25 cellular contexts compared by ENCODE assay signal in the genomic region with DNA sequence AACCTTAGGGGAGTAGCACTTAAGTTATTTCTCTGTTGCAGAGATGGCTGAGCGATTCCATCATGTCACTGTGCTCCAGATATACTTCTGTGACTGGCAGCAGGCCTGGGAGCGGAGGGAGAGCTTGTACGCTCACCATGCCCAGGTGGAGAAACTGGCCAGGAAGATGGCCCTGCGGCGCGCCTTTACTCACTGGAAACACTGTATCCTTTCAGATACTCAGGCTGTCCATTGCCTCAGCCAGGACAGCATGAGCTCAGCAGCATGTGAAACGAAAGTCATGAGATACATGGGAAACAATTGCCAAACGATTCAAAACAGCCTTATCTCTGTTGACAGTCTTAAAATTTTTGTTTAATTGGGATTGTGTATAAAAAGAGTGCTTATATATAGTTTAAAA.
DNase-seq lines count a peak whose midpoint lies in the region; ATAC-seq and TF ChIP-seq lines count a peak whose summit lies in the region.
"Had no signal": no experiment of that assay in that cellular context is flagged by ENCODE, and none has a peak within 500 bp of the region (broad histone marks: within the 10 kb centered on the region; RNA-seq: fewer than 3 reads in every experiment).

No MANE protein-coding gene starts in this region.

- POLR2A ChIA-PET in CD8-positive, alpha-beta T cell (lab: Charles Lee) = interaction anchor here (0.6 kb wide), 1 partner anchor 328 kb away, joined by 3 read pairs; no protein-coding TSS in a partner anchor

- no peaks in the 10 kb centered on the region for H3K9me3 Mint-ChIP-seq in CD8-positive, alpha-beta T cell
- H3K9me3 Mint-ChIP-seq: dendritic cell treated with granulocyte-macrophage colony-stimulating factor and Interleukin-4, amounts not matched to agents 40 ng/mL and 50 ng/mL, for 4 days; HFFc6 had no signal

- intact Hi-C loops in CD8-positive, alpha-beta T cell (cut with DNase I, micrococcal nuclease) = no loop called here
- intact Hi-C loops in prostate gland (cut with DNase I) = no loop called here

- H3K27me3 Mint-ChIP-seq in CD8-positive, alpha-beta T cell (ENCODE audit: low read depth) = no peaks in the 10 kb centered on the region
- H3K27me3 Mint-ChIP-seq: dendritic cell treated with granulocyte-macrophage colony-stimulating factor and Interleukin-4, amounts not matched to agents 40 ng/mL and 50 ng/mL, for 4 days had no signal

- H3K36me3 Mint-ChIP-seq in CD8-positive, alpha-beta T cell = peaks cover 82% of the 10 kb centered on the region

- H3K27ac Mint-ChIP-seq in CD8-positive, alpha-beta T cell = peak overlapping the region; percentile 45
- H3K27ac Mint-ChIP-seq: dendritic cell treated with granulocyte-macrophage colony-stimulating factor and Interleukin-4, amounts not matched to agents 40 ng/mL and 50 ng/mL, for 4 days; HFFc6 had no signal

- no peak overlapping the region for H3K27ac ChIP-seq in CD8-positive, alpha-beta T cell (ENCODE audit: low read depth, low read length)
- H3K27ac ChIP-seq in VCaP = 0 out of 2 replicates have a peak overlapping the region, but pooled peaks have one; percentile 16
- H3K27ac ChIP-seq in prostate gland = peak overlapping the region in 1 of 2 donors; percentile 29
- H3K27ac ChIP-seq: C4-2B, esophagus squamous epithelium, gastroesophageal sphincter, HL-60, left ventricle myocardium inferior, neutrophil, upper lobe of right lung had no signal

- no peaks in the 10 kb centered on the region for H3K9me3 ChIP-seq in CD8-positive, alpha-beta T cell (ENCODE audit: low read length)
- H3K9me3 ChIP-seq in prostate gland = no peaks in the 10 kb centered on the region
- H3K9me3 ChIP-seq: esophagus squamous epithelium, gastroesophageal sphincter, left ventricle myocardium inferior, neutrophil, upper lobe of right lung had no signal

- H3K4me1 ChIP-seq in CD8-positive, alpha-beta T cell (ENCODE audit: insufficient read depth, low read length) = no peaks in the 10 kb centered on the region
- H3K4me1 ChIP-seq in prostate gland (replicated peaks) = no peaks in the 10 kb centered on the region
- H3K4me1 ChIP-seq: esophagus squamous epithelium, gastroesophageal sphincter, left ventricle myocardium inferior, upper lobe of right lung had no signal

- CTCF ChIA-PET in CD8-positive, alpha-beta T cell (lab: Charles Lee) = interaction anchor here (1.0 kb wide), 1 partner anchor 39 kb away, joined by 3 read pairs; no protein-coding TSS in a partner anchor

- no peak overlapping the region for H3K4me3 Mint-ChIP-seq in CD8-positive, alpha-beta T cell
- H3K4me3 Mint-ChIP-seq: dendritic cell treated with granulocyte-macrophage colony-stimulating factor and Interleukin-4, amounts not matched to agents 40 ng/mL and 50 ng/mL, for 4 days; HFFc6 had no signal

- no peak for TF ChIP-seq CTCF in CD8-positive, alpha-beta T cell (IDR thresholded peaks at IDR 0.05)
- TF ChIP-seq CTCF in VCaP (conservative IDR thresholded peaks at IDR 0.05) (no peak), prostate gland (IDR thresholded peaks at IDR 0.05) (no peak)

- no peak for ATAC-seq in CD8-positive, alpha-beta T cell
- ATAC-seq in HG02884 (IDR thresholded peaks at IDR 0.05; ENCODE audit: unreplicated experiment) = no peak
- no peak for ATAC-seq in GM21360 (IDR thresholded peaks at IDR 0.05; ENCODE audit: unreplicated experiment)
- ATAC-seq: gastroesophageal sphincter, upper lobe of right lung had no signal

- TF ChIP-seq POLR2A in prostate gland (IDR thresholded peaks at IDR 0.05) = no peak

- H3K4me3 ChIP-seq in CD8-positive, alpha-beta T cell (ENCODE audit: low read depth, low read length) = no peak overlapping the region
- no peak overlapping the region for H3K4me3 ChIP-seq in prostate gland
- H3K4me3 ChIP-seq: esophagus squamous epithelium, gastroesophageal sphincter, left ventricle myocardium inferior, upper lobe of right lung had no signal

- no peaks in the 10 kb centered on the region for H3K27me3 ChIP-seq in CD8-positive, alpha-beta T cell (ENCODE audit: insufficient read depth, low read length)
- no peaks in the 10 kb centered on the region for H3K27me3 ChIP-seq in prostate gland (replicated peaks; ENCODE audit: insufficient read depth)
- H3K27me3 ChIP-seq: esophagus squamous epithelium, gastroesophageal sphincter, neutrophil, upper lobe of right lung had no signal

- H3K4me1 Mint-ChIP-seq in CD8-positive, alpha-beta T cell (ENCODE audit: low read depth) = peaks cover 3% of the 10 kb centered on the region

- WGBS in prostate gland = 72% methylated on average over 8 of the region's 8 CpGs

- DNase-seq in CD8-positive, alpha-beta T cell = no peak
- peak; percentile 66 for DNase-seq in foreskin melanocyte
- DNase-seq in prostate gland (ENCODE audit: low spot score) = peak; percentile 51
- DNase-seq in DMS 273 treated with DMSO at 0.1 percent for 48 hours (lab: John Stamatoyannopoulos, UW) = no peak
- DNase-seq: activated CD4-positive, alpha-beta T cell treated with anti-CD3 and anti-CD28 coated beads for 1 hour; activated CD8-positive, alpha-beta memory T cell treated with anti-CD3 and anti-CD28 coated beads for 24 hours; activated T-cell treated with anti-CD3 and anti-CD28 coated beads, Interleukin-2, amount 50 U/mL, for 1 hour; Calu3; esophagus squamous epithelium; HFFc6; Karpas-422; left ventricle myocardium inferior; NCI-H1436; NCI-H345; NCI-H774; small intestine; upper lobe of right lung had no signal

- H3K36me3 ChIP-seq in CD8-positive, alpha-beta T cell (ENCODE audit: insufficient read depth, low read length) = peaks cover 41% of the 10 kb centered on the region
- H3K36me3 ChIP-seq in prostate gland = no peaks in the 10 kb centered on the region

Comparison
In these comparisons a context has a peak if more than half of its experiments do, and no peak if none do; other contexts are left out.
1. DNase-seq: peak in foreskin melanocyte (single experiment) and prostate gland (single experiment); none in CD8-positive, alpha-beta T cell (0 of 7) and DMS 273 treated with DMSO at 0.1 percent for 48 hours (single experiment).